1 cellular context compared by ENCODE assay signal in genomic region chr6:166656269-166657206, GRCh38.
TF ChIP-seq lines count a peak whose summit lies in the region.

No MANE protein-coding gene starts in this region.

TF ChIP-seq in HepG2, 621 proteins besides CTCF, POLR2A, EP300 and RAD21 (continued from another document):
- no peak for TF ChIP-seq MNT (IDR thresholded peaks at IDR 0.05)
- TF ChIP-seq PHF21A (CRISPR knock-in tag; IDR thresholded peaks at IDR 0.05) = peak; percentile 52
- TF ChIP-seq ARID5B (CRISPR knock-in tag; IDR thresholded peaks at IDR 0.05) = peak; percentile 55
- TF ChIP-seq SMARCE1 (IDR thresholded peaks at IDR 0.05; ENCODE audit: borderline replicate concordance) = no peak
- no peak for TF ChIP-seq ZNF879 (CRISPR knock-in tag; IDR thresholded peaks at IDR 0.05)
- TF ChIP-seq ZNF335 (CRISPR knock-in tag; IDR thresholded peaks at IDR 0.05) = no peak
- no peak for TF ChIP-seq RFXAP (CRISPR knock-in tag; IDR thresholded peaks at IDR 0.05; ENCODE audit: borderline replicate concordance)
- TF ChIP-seq DNMT1 (CRISPR knock-in tag; IDR thresholded peaks at IDR 0.05) = peak; percentile 70; the same call in 1 of the 2 replicates
- TF ChIP-seq ZNF274 (CRISPR knock-in tag; IDR thresholded peaks at IDR 0.05) = no peak
- TF ChIP-seq GABPB1 (CRISPR knock-in tag; IDR thresholded peaks at IDR 0.05) = peak; percentile 46
- TF ChIP-seq ZNF281 (CRISPR knock-in tag; IDR thresholded peaks at IDR 0.05; ENCODE audit: borderline replicate concordance) = peak; percentile 62; the same call in 1 of the 2 replicates
- TF ChIP-seq ZNF180 (CRISPR knock-in tag; IDR thresholded peaks at IDR 0.05; ENCODE audit: borderline replicate concordance, low read depth) = no peak
- no peak for TF ChIP-seq EEA1 (CRISPR knock-in tag; IDR thresholded peaks at IDR 0.05; ENCODE audit: borderline replicate concordance)
- no peak for TF ChIP-seq CREBL2 (CRISPR knock-in tag; IDR thresholded peaks at IDR 0.05; ENCODE audit: borderline replicate concordance)
- TF ChIP-seq SP5 (CRISPR knock-in tag; IDR thresholded peaks at IDR 0.05; ENCODE audit: borderline replicate concordance, low read depth) = 0 out of 2 replicates have a peak, but pooled peaks have one; percentile 23
- peak; percentile 35; the same call in 1 of the 2 replicates for TF ChIP-seq HDAC1 (CRISPR knock-in tag; IDR thresholded peaks at IDR 0.05)
- TF ChIP-seq ZNF75D (CRISPR knock-in tag; IDR thresholded peaks at IDR 0.05; ENCODE audit: borderline replicate concordance) = peak; percentile 68; the same call in 1 of the 2 replicates
- no peak for TF ChIP-seq NCOA1 (CRISPR knock-in tag; IDR thresholded peaks at IDR 0.05)
- no peak for TF ChIP-seq ZFP36L1 (CRISPR knock-in tag; IDR thresholded peaks at IDR 0.05)
- no peak for TF ChIP-seq KMT2A (CRISPR knock-in tag; IDR thresholded peaks at IDR 0.05)
- TF ChIP-seq MIER3 (CRISPR knock-in tag; IDR thresholded peaks at IDR 0.05; ENCODE audit: borderline replicate concordance) = no peak
- TF ChIP-seq ZNF282 (IDR thresholded peaks at IDR 0.05; ENCODE audit: partially characterized antibody) = no peak
- TF ChIP-seq GTF3A (CRISPR knock-in tag; conservative IDR thresholded peaks at IDR 0.05) = no peak
- 0 out of 2 replicates have a peak, but pooled peaks have one; percentile 29 for TF ChIP-seq NFKB2 (CRISPR knock-in tag; IDR thresholded peaks at IDR 0.05; ENCODE audit: borderline replicate concordance)
- 0 out of 2 replicates have a peak, but pooled peaks have one; percentile 22 for TF ChIP-seq ZNF350 (CRISPR knock-in tag; IDR thresholded peaks at IDR 0.05; ENCODE audit: borderline replicate concordance, low read depth)
- TF ChIP-seq JUN (CRISPR knock-in tag; IDR thresholded peaks at IDR 0.05) = no peak
- no peak for TF ChIP-seq SYNCRIP (IDR thresholded peaks at IDR 0.05; ENCODE audit: insufficient read depth, low read depth, low read length)
- TF ChIP-seq ZNF724P (CRISPR knock-in tag; IDR thresholded peaks at IDR 0.05; ENCODE audit: borderline replicate concordance) = no peak
- TF ChIP-seq ZFP82 (CRISPR knock-in tag; IDR thresholded peaks at IDR 0.05; ENCODE audit: borderline replicate concordance) = no peak
- TF ChIP-seq ZKSCAN8 (CRISPR knock-in tag; IDR thresholded peaks at IDR 0.05; ENCODE audit: borderline replicate concordance) = peak; percentile 82; the same call in 1 of the 2 replicates
- TF ChIP-seq ZNF775 (CRISPR knock-in tag; IDR thresholded peaks at IDR 0.05; ENCODE audit: borderline replicate concordance) = no peak
- TF ChIP-seq FOSL2 (CRISPR knock-in tag; IDR thresholded peaks at IDR 0.05) = 0 out of 2 replicates have a peak, but pooled peaks have one; percentile 58
- peak; percentile 18 for TF ChIP-seq ZNF407 (CRISPR knock-in tag; IDR thresholded peaks at IDR 0.05; ENCODE audit: not compliant biosample characterization)
- TF ChIP-seq HMG20A (CRISPR knock-in tag; IDR thresholded peaks at IDR 0.05; ENCODE audit: borderline replicate concordance) = peak; percentile 15; the same call in 1 of the 2 replicates
- TF ChIP-seq KLF16 (CRISPR knock-in tag; IDR thresholded peaks at IDR 0.05) = no peak
